18 cellular contexts compared by ENCODE assay signal in the genomic region with DNA sequence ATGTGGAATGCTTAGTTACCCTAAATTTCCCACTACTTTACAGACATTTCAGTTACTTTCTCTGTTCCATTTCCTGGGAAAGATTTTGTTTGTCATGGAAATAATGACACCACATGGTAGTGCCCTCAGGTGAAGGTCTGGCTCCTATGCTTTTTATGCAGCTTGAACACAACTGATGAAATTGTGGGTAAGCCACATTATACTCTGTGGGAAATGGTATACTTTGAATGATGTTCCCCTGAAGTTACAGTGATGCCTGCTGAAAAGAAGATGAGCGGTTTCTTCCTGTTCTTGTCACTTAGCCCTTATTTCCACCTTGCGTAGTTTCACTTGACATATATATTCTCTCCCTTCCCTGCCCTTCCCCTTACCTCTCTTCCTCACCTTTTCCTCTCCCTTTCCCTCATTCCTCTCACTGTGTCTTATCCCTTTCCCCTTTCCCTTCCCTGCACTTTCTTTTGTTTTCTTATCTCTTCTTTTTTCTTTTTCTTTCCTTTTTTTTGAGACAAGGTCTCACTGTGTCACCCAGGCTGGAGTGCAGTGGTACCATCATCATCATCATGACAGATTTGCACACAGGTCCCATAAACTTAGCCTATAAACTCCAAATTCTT.
DNase-seq lines count a peak whose midpoint lies in the region; ATAC-seq and TF ChIP-seq lines count a peak whose summit lies in the region.
"Had no signal": no experiment of that assay in that cellular context is flagged by ENCODE, and none has a peak within 500 bp of the region (broad histone marks: within the 10 kb centered on the region; RNA-seq: fewer than 3 reads in every experiment).

No MANE protein-coding gene starts in this region.

- TF ChIP-seq POLR2A in prostate gland (IDR thresholded peaks at IDR 0.05): no peak

- H3K9me3 Mint-ChIP-seq in activated T-cell treated with anti-CD3 and anti-CD28 coated beads, Interleukin-2, amount 50 U/mL, for 24 hours: peaks cover 7% of the 10 kb centered on the region
- H3K9me3 Mint-ChIP-seq in activated T-cell treated with anti-CD3 and anti-CD28 coated beads, Interleukin-2, amount 50 U/mL, for 4 hours: no peaks in the 10 kb centered on the region
- H3K9me3 Mint-ChIP-seq in stimulated activated naive CD8-positive, alpha-beta T cell treated with anti-CD3 and anti-CD28 coated beads, Interleukin-15, amount 100 ng/mL, for 72 hours: no peaks in the 10 kb centered on the region
- H3K9me3 Mint-ChIP-seq in stimulated activated naive CD8-positive, alpha-beta T cell treated with anti-CD3 and anti-CD28 coated beads, Interleukin-15, Interleukin-2, amounts not matched to agents 100 ng/mL and 50 ng/mL, for 24 hours: peaks cover 4% of the 10 kb centered on the region

- no peaks in the 10 kb centered on the region for H3K27me3 ChIP-seq in prostate gland (replicated peaks; ENCODE audit: insufficient read depth)

- H3K27ac Mint-ChIP-seq in activated T-cell treated with anti-CD3 and anti-CD28 coated beads, Interleukin-2, amount 50 U/mL, for 24 hours: peak overlapping the region; percentile 35
- peak overlapping the region in 1 of 2 donors; percentile 64 for H3K27ac Mint-ChIP-seq in stimulated activated naive CD8-positive, alpha-beta T cell treated with anti-CD3 and anti-CD28 coated beads, Interleukin-15, amount 100 ng/mL, for 72 hours
- peak overlapping the region; percentile 80 for H3K27ac Mint-ChIP-seq in stimulated activated naive CD8-positive, alpha-beta T cell treated with anti-CD3 and anti-CD28 coated beads, Interleukin-15, Interleukin-2, amounts not matched to agents 100 ng/mL and 50 ng/mL, for 24 hours
- H3K27ac Mint-ChIP-seq: CD4-positive, CD25-positive, alpha-beta regulatory T cell had no signal

- no peak for DNase-seq in activated T-cell treated with anti-CD3 and anti-CD28 coated beads, Interleukin-2, amount 50 U/mL, for 24 hours
- DNase-seq in activated T-cell treated with anti-CD3 and anti-CD28 coated beads, Interleukin-2, amount 50 U/mL, for 4 hours: no peak
- DNase-seq in stimulated activated naive CD8-positive, alpha-beta T cell treated with anti-CD3 and anti-CD28 coated beads, Interleukin-15, Interleukin-2, amounts not matched to agents 100 U/mL and 50 U/mL, for 24 hours: no peak
- no peak for DNase-seq in stimulated activated naive CD8-positive, alpha-beta T cell treated with anti-CD3 and anti-CD28 coated beads, Interleukin-15, amount 100 ng/mL, for 72 hours
- DNase-seq in OCI-M1 (lab: John Stamatoyannopoulos, UW) (peak; percentile 19), KG1 (lab: John Stamatoyannopoulos, UW) (no peak), prostate gland (ENCODE audit: low spot score) (no peak)
- DNase-seq: BE2C; C1 segment of cervical spinal cord; CD4-positive, CD25-positive, alpha-beta regulatory T cell; CD8-positive, alpha-beta memory T cell; COR-L47; DMS 273 treated with DMSO at 0.1 percent for 48 hours; DMS53; GM23248 had no signal

- H3K4me3 Mint-ChIP-seq in activated T-cell treated with anti-CD3 and anti-CD28 coated beads, Interleukin-2, amount 50 U/mL, for 24 hours: no peak overlapping the region
- H3K4me3 Mint-ChIP-seq in activated T-cell treated with anti-CD3 and anti-CD28 coated beads, Interleukin-2, amount 50 U/mL, for 4 hours: no peak overlapping the region
- no peak overlapping the region for H3K4me3 Mint-ChIP-seq in stimulated activated naive CD8-positive, alpha-beta T cell treated with anti-CD3 and anti-CD28 coated beads, Interleukin-15, amount 100 ng/mL, for 72 hours
- H3K4me3 Mint-ChIP-seq in stimulated activated naive CD8-positive, alpha-beta T cell treated with anti-CD3 and anti-CD28 coated beads, Interleukin-15, Interleukin-2, amounts not matched to agents 100 ng/mL and 50 ng/mL, for 24 hours: no peak overlapping the region
- H3K4me3 Mint-ChIP-seq: CD4-positive, CD25-positive, alpha-beta regulatory T cell; CD8-positive, alpha-beta memory T cell had no signal

- H3K4me1 ChIP-seq in prostate gland (replicated peaks): no peaks in the 10 kb centered on the region
- H3K4me1 ChIP-seq: BE2C, HAP-1 had no signal

- intact Hi-C loops in prostate gland (cut with DNase I): no loop called here

- no peaks in the 10 kb centered on the region for H3K9me3 ChIP-seq in prostate gland
- H3K9me3 ChIP-seq: BE2C, HAP-1 had no signal

- H3K27me3 Mint-ChIP-seq in activated T-cell treated with anti-CD3 and anti-CD28 coated beads, Interleukin-2, amount 50 U/mL, for 24 hours: peaks cover 3% of the 10 kb centered on the region
- H3K27me3 Mint-ChIP-seq in activated T-cell treated with anti-CD3 and anti-CD28 coated beads, Interleukin-2, amount 50 U/mL, for 4 hours (ENCODE audit: low read depth): peaks cover 7% of the 10 kb centered on the region
- no peaks in the 10 kb centered on the region for H3K27me3 Mint-ChIP-seq in stimulated activated naive CD8-positive, alpha-beta T cell treated with anti-CD3 and anti-CD28 coated beads, Interleukin-15, amount 100 ng/mL, for 72 hours
- H3K27me3 Mint-ChIP-seq in stimulated activated naive CD8-positive, alpha-beta T cell treated with anti-CD3 and anti-CD28 coated beads, Interleukin-15, Interleukin-2, amounts not matched to agents 100 ng/mL and 50 ng/mL, for 24 hours: peaks cover 5% of the 10 kb centered on the region

- no peak for TF ChIP-seq CTCF in prostate gland (IDR thresholded peaks at IDR 0.05)

- no peaks in the 10 kb centered on the region for H3K36me3 ChIP-seq in prostate gland
- H3K36me3 ChIP-seq: BE2C, HAP-1 had no signal

- H3K27ac ChIP-seq in prostate gland: no peak overlapping the region
- H3K27ac ChIP-seq: GM23248, HL-60 had no signal

- H3K36me3 Mint-ChIP-seq in activated T-cell treated with anti-CD3 and anti-CD28 coated beads, Interleukin-2, amount 50 U/mL, for 24 hours (ENCODE audit: low read depth): no peaks in the 10 kb centered on the region
- H3K36me3 Mint-ChIP-seq in activated T-cell treated with anti-CD3 and anti-CD28 coated beads, Interleukin-2, amount 50 U/mL, for 4 hours (ENCODE audit: insufficient read depth): no peaks in the 10 kb centered on the region
- no peaks in the 10 kb centered on the region for H3K36me3 Mint-ChIP-seq in stimulated activated naive CD8-positive, alpha-beta T cell treated with anti-CD3 and anti-CD28 coated beads, Interleukin-15, Interleukin-2, amounts not matched to agents 100 ng/mL and 50 ng/mL, for 24 hours (ENCODE audit: low read depth)
- H3K36me3 Mint-ChIP-seq: CD4-positive, CD25-positive, alpha-beta regulatory T cell; CD8-positive, alpha-beta memory T cell had no signal

- peaks cover 41% of the 10 kb centered on the region for H3K4me1 Mint-ChIP-seq in activated T-cell treated with anti-CD3 and anti-CD28 coated beads, Interleukin-2, amount 50 U/mL, for 24 hours (ENCODE audit: low read depth)
- peaks cover 23% of the 10 kb centered on the region for H3K4me1 Mint-ChIP-seq in activated T-cell treated with anti-CD3 and anti-CD28 coated beads, Interleukin-2, amount 50 U/mL, for 4 hours (ENCODE audit: low read depth)
- peaks cover 8% of the 10 kb centered on the region for H3K4me1 Mint-ChIP-seq in stimulated activated naive CD8-positive, alpha-beta T cell treated with anti-CD3 and anti-CD28 coated beads, Interleukin-15, amount 100 ng/mL, for 72 hours
- H3K4me1 Mint-ChIP-seq in stimulated activated naive CD8-positive, alpha-beta T cell treated with anti-CD3 and anti-CD28 coated beads, Interleukin-15, Interleukin-2, amounts not matched to agents 100 ng/mL and 50 ng/mL, for 24 hours (ENCODE audit: low read depth): peaks cover 35% of the 10 kb centered on the region
- H3K4me1 Mint-ChIP-seq: CD4-positive, CD25-positive, alpha-beta regulatory T cell; CD8-positive, alpha-beta memory T cell had no signal

- H3K4me3 ChIP-seq in prostate gland: no peak overlapping the region
- H3K4me3 ChIP-seq: GM23248, HAP-1 had no signal

- 93% methylated on average over 2 of the region's 2 CpGs for WGBS in prostate gland

- ATAC-seq in activated T-cell treated with anti-CD3 and anti-CD28 coated beads, Interleukin-2, amount 50 U/mL, for 4 hours: no peak
- ATAC-seq in stimulated activated naive CD8-positive, alpha-beta T cell treated with anti-CD3 and anti-CD28 coated beads, Interleukin-15, Interleukin-2, amounts not matched to agents 100 U/mL and 50 U/mL, for 24 hours: peak; percentile 75
- no peak for ATAC-seq in stimulated activated naive CD8-positive, alpha-beta T cell treated with anti-CD3 and anti-CD28 coated beads, Interleukin-15, amount 100 ng/mL, for 72 hours
